ENCODE assay signal across 8 cellular contexts in the genomic region with DNA sequence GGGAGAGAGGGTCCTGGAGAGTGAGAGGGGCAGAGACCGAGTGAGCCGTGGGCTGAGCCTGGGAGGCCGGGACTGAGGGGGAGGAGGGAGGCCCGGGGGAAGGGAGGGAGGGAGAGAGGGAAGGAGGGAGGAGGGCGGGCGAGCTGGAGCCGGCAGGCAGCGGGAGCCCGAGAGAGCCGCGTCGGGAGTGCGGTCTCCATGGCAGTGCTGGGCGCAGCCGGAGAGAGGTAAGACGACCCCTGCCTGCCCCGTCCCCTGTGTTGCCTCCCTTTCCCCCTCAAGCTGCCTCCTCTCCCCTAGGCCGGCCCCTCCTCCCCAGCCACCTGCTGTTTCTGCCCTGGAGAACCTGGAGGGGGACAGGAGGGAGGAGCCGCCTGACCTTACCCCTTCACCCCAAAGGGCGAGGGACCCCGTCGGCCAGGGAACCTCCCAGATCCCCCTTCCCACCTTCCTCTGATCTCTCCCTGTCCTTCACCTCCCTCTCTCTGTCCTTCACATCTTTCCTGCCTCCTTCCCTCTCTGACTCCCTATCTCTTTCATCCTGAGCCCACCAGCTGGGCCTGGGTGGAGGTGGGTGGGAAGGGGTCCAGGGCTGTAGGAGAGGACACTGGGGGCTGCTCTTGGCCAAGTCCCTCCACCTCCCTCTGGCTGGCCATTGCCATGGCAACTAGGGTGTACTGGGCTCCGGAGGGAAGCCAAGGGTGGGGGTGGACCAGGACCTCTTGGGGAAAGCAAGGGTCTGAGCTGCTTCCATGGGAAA. TPM values are rescaled to one million over a fixed set of nuclear protein-coding genes. Genes with fewer than 3 reads are reported as not detected.
DNase-seq lines count a peak whose midpoint lies in the region; ATAC-seq and TF ChIP-seq lines count a peak whose summit lies in the region.

A gene with protein sequence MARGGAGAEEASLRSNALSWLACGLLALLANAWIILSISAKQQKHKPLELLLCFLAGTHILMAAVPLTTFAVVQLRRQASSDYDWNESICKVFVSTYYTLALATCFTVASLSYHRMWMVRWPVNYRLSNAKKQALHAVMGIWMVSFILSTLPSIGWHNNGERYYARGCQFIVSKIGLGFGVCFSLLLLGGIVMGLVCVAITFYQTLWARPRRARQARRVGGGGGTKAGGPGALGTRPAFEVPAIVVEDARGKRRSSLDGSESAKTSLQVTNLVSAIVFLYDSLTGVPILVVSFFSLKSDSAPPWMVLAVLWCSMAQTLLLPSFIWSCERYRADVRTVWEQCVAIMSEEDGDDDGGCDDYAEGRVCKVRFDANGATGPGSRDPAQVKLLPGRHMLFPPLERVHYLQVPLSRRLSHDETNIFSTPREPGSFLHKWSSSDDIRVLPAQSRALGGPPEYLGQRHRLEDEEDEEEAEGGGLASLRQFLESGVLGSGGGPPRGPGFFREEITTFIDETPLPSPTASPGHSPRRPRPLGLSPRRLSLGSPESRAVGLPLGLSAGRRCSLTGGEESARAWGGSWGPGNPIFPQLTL (plus strand): TSS at position 148 of the 760 bp plus-strand sequence. CDS start 2,078 bp downstream, outside the sequence.

- peak; percentile 72 for DNase-seq in DMS79 (lab: John Stamatoyannopoulos, UW)
- peak; percentile 21 for DNase-seq in LHCN-M2 (ENCODE audit: low read depth)
- no peak for DNase-seq in activated T-helper 2 cell treated with anti-CD3 and anti-CD28 coated beads, Interferon-gamma antibody, Interleukin-2, Interleukin-4, amounts not matched to agents 10 μg/mL and 5 μg/mL and 100 μg/mL, durations not matched to agents 14 hours and 24 hours and 36 hours (ENCODE audit: low spot score)
- peak; percentile 63 for DNase-seq in left cardiac atrium
- peak; percentile 95 for DNase-seq in osteoblast (ENCODE audit: insufficient read length, low spot score, missing footprints)
- DNase-seq in effector CD4-positive, alpha-beta T cell = no peak

- peaks cover 29% of the 10 kb centered on the region for H3K27me3 Mint-ChIP-seq in activated T-helper 2 cell treated with anti-CD3 and anti-CD28 coated beads, Interferon-gamma antibody, Interleukin-2, Interleukin-4, amounts not matched to agents 10 μg/mL and 5 μg/mL and 100 μg/mL, durations not matched to agents 14 hours and 24 hours and 36 hours (ENCODE audit: low read depth)

- no peaks in the 10 kb centered on the region for H3K9me3 ChIP-seq in osteoblast (ENCODE audit: low read depth, low read length)

- H3K79me2 ChIP-seq in osteoblast (ENCODE audit: insufficient read depth, low read length) = no peaks in the 10 kb centered on the region

- peaks cover 9% of the 10 kb centered on the region for H4K20me1 ChIP-seq in osteoblast (ENCODE audit: insufficient read depth, low read length)

- H3K27me3 ChIP-seq in osteoblast (ENCODE audit: insufficient read depth, low read length) = peaks cover 9% of the 10 kb centered on the region

- no peaks in the 10 kb centered on the region for H3K36me3 ChIP-seq in osteoblast (ENCODE audit: insufficient read depth, low read length)

- H3K27ac ChIP-seq in osteoblast (ENCODE audit: low read depth, low read length) = no peak within 1 kb of the TSS

- no peaks in the 10 kb centered on the region for H3K9me3 Mint-ChIP-seq in activated T-helper 2 cell treated with anti-CD3 and anti-CD28 coated beads, Interferon-gamma antibody, Interleukin-2, Interleukin-4, amounts not matched to agents 10 μg/mL and 5 μg/mL and 100 μg/mL, durations not matched to agents 14 hours and 24 hours and 36 hours

- ATAC-seq in left cardiac atrium = peak; percentile 56 to 64
- no peak for ATAC-seq in GM21619 (IDR thresholded peaks at IDR 0.05; ENCODE audit: unreplicated experiment)
- no peak for ATAC-seq in HG02981 (IDR thresholded peaks at IDR 0.05; ENCODE audit: unreplicated experiment)

- H3K4me3 Mint-ChIP-seq in activated T-helper 2 cell treated with anti-CD3 and anti-CD28 coated beads, Interferon-gamma antibody, Interleukin-2, Interleukin-4, amounts not matched to agents 10 μg/mL and 5 μg/mL and 100 μg/mL, durations not matched to agents 14 hours and 24 hours and 36 hours (ENCODE audit: low read depth) = peak within 1 kb of the TSS; percentile 40

- no peak within 1 kb of the TSS for H2AFZ ChIP-seq in osteoblast (ENCODE audit: low read length)

- peaks cover 17% of the 10 kb centered on the region for H3K4me1 Mint-ChIP-seq in activated T-helper 2 cell treated with anti-CD3 and anti-CD28 coated beads, Interferon-gamma antibody, Interleukin-2, Interleukin-4, amounts not matched to agents 10 μg/mL and 5 μg/mL and 100 μg/mL, durations not matched to agents 14 hours and 24 hours and 36 hours (ENCODE audit: low read depth)

- H3K4me2 ChIP-seq in osteoblast (ENCODE audit: insufficient read depth, low read length) = peak within 1 kb of the TSS; percentile 73

- TF ChIP-seq CTCF in osteoblast (IDR thresholded peaks at IDR 0.05; ENCODE audit: extremely low read depth, low read depth, low read length) = no peak

- peak within 1 kb of the TSS; percentile 23 for H3K27ac Mint-ChIP-seq in activated T-helper 2 cell treated with anti-CD3 and anti-CD28 coated beads, Interferon-gamma antibody, Interleukin-2, Interleukin-4, amounts not matched to agents 10 μg/mL and 5 μg/mL and 100 μg/mL, durations not matched to agents 14 hours and 24 hours and 36 hours

- intact Hi-C loops in activated T-helper 2 cell treated with anti-CD3 and anti-CD28 coated beads, Interferon-gamma antibody, Interleukin-2, Interleukin-4, amounts not matched to agents 10 μg/mL and 5 μg/mL and 100 μg/mL, durations not matched to agents 14 hours and 24 hours and 36 hours (cut with micrococcal nuclease) = no loop called here
- intact Hi-C loops in left cardiac atrium (cut with DNase I) = loop anchor here (10.0 kb wide), 2 partner anchors 67 to 207 kb away; a partner anchor contains a TSS

- H3K4me3 ChIP-seq in osteoblast (ENCODE audit: insufficient read depth, low read length) = peak within 1 kb of the TSS; percentile 65

- peaks cover 36% of the 10 kb centered on the region for H3K36me3 Mint-ChIP-seq in activated T-helper 2 cell treated with anti-CD3 and anti-CD28 coated beads, Interferon-gamma antibody, Interleukin-2, Interleukin-4, amounts not matched to agents 10 μg/mL and 5 μg/mL and 100 μg/mL, durations not matched to agents 14 hours and 24 hours and 36 hours (ENCODE audit: low read depth)

- H3K4me1 ChIP-seq in osteoblast (ENCODE audit: insufficient read depth, low read length) = peaks cover 10% of the 10 kb centered on the region

RNA-seq across cellular contexts. Expression of the gene that starts here (rescaled TPM):
- 2.0 TPM in 2 replicates for total RNA-seq in LHCN-M2 (2014; rRNA removed)
- 1.7 TPM for polyA plus RNA-seq in LHCN-M2 (2012)
- total RNA-seq in activated T-helper 2 cell treated with anti-CD3 and anti-CD28 coated beads, Interferon-gamma antibody, Interleukin-2, Interleukin-4, amounts not matched to agents 10 μg/mL and 5 μg/mL and 100 μg/mL, durations not matched to agents 14 hours and 24 hours and 36 hours = 0.11 and 0.30 TPM in 2 replicates
- total RNA-seq in left cardiac atrium = 1 to 10 TPM; 5.3 to 8.4 TPM
- total RNA-seq in osteoblast = 1.4 and 5.0 TPM in 2 replicates

Comparison
In these comparisons a context has a peak if more than half of its experiments do, and no peak if none do; other contexts are left out.
1. DNase-seq: peak in DMS79 (single experiment), LHCN-M2 (single experiment), left cardiac atrium (single experiment) and osteoblast (single experiment); none in activated T-helper 2 cell treated with anti-CD3 and anti-CD28 coated beads, Interferon-gamma antibody, Interleukin-2, Interleukin-4, amounts not matched to agents 10 μg/mL and 5 μg/mL and 100 μg/mL, durations not matched to agents 14 hours and 24 hours and 36 hours (single experiment) and effector CD4-positive, alpha-beta T cell (single experiment).
2. ATAC-seq: peak in left cardiac atrium (2 of 2); none in GM21619 (single experiment) and HG02981 (single experiment).